Comparison of ENCODE assay signal across 9 cellular contexts in genomic region chr15:62545392-62546227, GRCh38.
DNase-seq lines count a peak whose midpoint lies in the region; ATAC-seq and TF ChIP-seq lines count a peak whose summit lies in the region.
"Had no signal": no experiment of that assay in that cellular context is flagged by ENCODE, and none has a peak within 500 bp of the region (broad histone marks: within the 10 kb centered on the region; RNA-seq: fewer than 3 reads in every experiment).

No MANE protein-coding gene starts in this region.

- H3K27ac Mint-ChIP-seq in GM23338 (no peak overlapping the region), MCF 10A (ENCODE audit: low read depth, unreplicated experiment) (peak overlapping the region; percentile 29)
- no peak overlapping the region for H3K27ac Mint-ChIP-seq in stimulated activated naive CD8-positive, alpha-beta T cell treated with anti-CD3 and anti-CD28 coated beads, Interleukin-15, amount 100 ng/mL, for 72 hours
- H3K27ac Mint-ChIP-seq: activated CD4-positive, alpha-beta T cell treated with anti-CD3 and anti-CD28 coated beads, Interleukin-2, amount 10 ng/mL, durations not matched to agents 7 days and 5 days had no signal

- H3K4me2 ChIP-seq in GM23338, result no peak overlapping the region

- POLR2A ChIA-PET in MCF 10A (lab: Yijun Ruan, JAX), result no interaction called here

- no peak for DNase-seq in GM23338 (ENCODE audit: low spot score)
- peak; percentile 17 for DNase-seq in MCF 10A (ENCODE audit: unreplicated experiment)
- DNase-seq in right cardiac atrium, result peak; percentile 41 to 77 (median 75)
- no peak for DNase-seq in NCI-H82 treated with DMSO at 0.1 percent for 48 hours (lab: John Stamatoyannopoulos, UW; ENCODE audit: unreplicated experiment)
- no peak for DNase-seq in stimulated activated naive CD8-positive, alpha-beta T cell treated with anti-CD3 and anti-CD28 coated beads, Interleukin-15, amount 100 ng/mL, for 72 hours
- DNase-seq in iPS-NIHi7 (ENCODE audit: extremely low spot score), result no peak
- DNase-seq: activated CD4-positive, alpha-beta T cell treated with anti-CD3 and anti-CD28 coated beads, Interleukin-2, amount 10 ng/mL, durations not matched to agents 7 days and 5 days had no signal

- H3K9me3 ChIP-seq in right cardiac atrium (ENCODE audit: control insufficient read depth, low read length) (no peaks in the 10 kb centered on the region), skeletal muscle tissue (ENCODE audit: control insufficient read depth in 3 of 3, low read length in 3 of 3) (no peaks in the 10 kb centered on the region)

- no peak overlapping the region for H2AFZ ChIP-seq in GM23338

- peak overlapping the region; percentile 50; the same call in 1 of the 2 replicates for H3K27ac ChIP-seq in GM23338 (ENCODE audit: low read depth)
- peak overlapping the region; percentile 62 for H3K27ac ChIP-seq in right cardiac atrium (ENCODE audit: low read length)
- H3K27ac ChIP-seq in skeletal muscle tissue (ENCODE audit: low read depth, low read length), result peak overlapping the region; percentile 67

- peaks cover 3% of the 10 kb centered on the region; the same call in 1 of the 2 replicates for H3K9me2 ChIP-seq in GM23338 (ENCODE audit: insufficient read depth)

- BruUV-seq in MCF 10A (replicated peaks; lab: Mats Ljungman, UMichigan), result no TSS peak

- TF ChIP-seq CTCF in GM23338 (conservative IDR thresholded peaks at IDR 0.05; ENCODE audit: low read depth in 2 of 2), result no peak
- TF ChIP-seq CTCF in MCF 10A (IDR thresholded peaks at IDR 0.05; ENCODE audit: unreplicated experiment), result no peak

- intact Hi-C loops in MCF 10A (cut with micrococcal nuclease), result loop anchor here (5.0 kb wide), 2 partner anchors 153 to 197 kb away; partner anchors contain the start of gene TLN2
- intact Hi-C loops in right cardiac atrium (cut with DNase I), result loop anchor here in 2 of 4 donors (10.0 kb wide), 2 partner anchors 81 to 151 kb away; partner anchors contain the start of gene TLN2 (in 1 of the 2)

- H3K4me3 ChIP-seq in GM23338, result no peak overlapping the region
- no peak overlapping the region for H3K4me3 ChIP-seq in right cardiac atrium (ENCODE audit: low read length)
- H3K4me3 ChIP-seq in skeletal muscle tissue (ENCODE audit: low read length in 3 of 3), result peak overlapping the region; percentile 56 to 58 (median 57)

- H3K79me2 ChIP-seq in GM23338 (replicated peaks; ENCODE audit: insufficient read depth), result no peaks in the 10 kb centered on the region

- no peak for ATAC-seq in GM23338
- peak; percentile 66 to 74 for ATAC-seq in right cardiac atrium
- no peak for ATAC-seq in stimulated activated naive CD8-positive, alpha-beta T cell treated with anti-CD3 and anti-CD28 coated beads, Interleukin-15, amount 100 ng/mL, for 72 hours
- ATAC-seq in HG03025 (IDR thresholded peaks at IDR 0.05; ENCODE audit: low FRiP score, unreplicated experiment), result no peak

- WGBS in right cardiac atrium, result 24% methylated on average over 4 of the region's 4 CpGs

- peak overlapping the region; percentile 28 to 66 (median 55) for H3K9ac ChIP-seq in skeletal muscle tissue (ENCODE audit: low read depth in 1 of 3, low read length in 3 of 3)

- peaks cover 10% of the 10 kb centered on the region; the same call in 2 of the 3 replicates for H3K4me1 Mint-ChIP-seq in GM23338
- H3K4me1 Mint-ChIP-seq in MCF 10A (ENCODE audit: insufficient read depth, unreplicated experiment), result peaks cover 13% of the 10 kb centered on the region
- peaks cover 8% of the 10 kb centered on the region for H3K4me1 Mint-ChIP-seq in stimulated activated naive CD8-positive, alpha-beta T cell treated with anti-CD3 and anti-CD28 coated beads, Interleukin-15, amount 100 ng/mL, for 72 hours

- H3K36me3 ChIP-seq in GM23338 (ENCODE audit: insufficient read depth), result no peaks in the 10 kb centered on the region
- H3K36me3 ChIP-seq in skeletal muscle tissue (ENCODE audit: control insufficient read depth in 3 of 3, insufficient read depth in 3 of 3, low read length in 3 of 3), result no peaks in the 10 kb centered on the region

- H3K9me3 Mint-ChIP-seq in GM23338 (no peaks in the 10 kb centered on the region), MCF 10A (ENCODE audit: unreplicated experiment) (peaks cover 7% of the 10 kb centered on the region)
- no peaks in the 10 kb centered on the region for H3K9me3 Mint-ChIP-seq in stimulated activated naive CD8-positive, alpha-beta T cell treated with anti-CD3 and anti-CD28 coated beads, Interleukin-15, amount 100 ng/mL, for 72 hours
- H3K9me3 Mint-ChIP-seq: activated CD4-positive, alpha-beta T cell treated with anti-CD3 and anti-CD28 coated beads, Interleukin-2, amount 10 ng/mL, durations not matched to agents 7 days and 5 days had no signal

- CTCF ChIA-PET in MCF 10A (lab: Yijun Ruan, JAX), result interaction anchor here (0.6 to 1.5 kb wide), 4 partner anchors 17 to 183 kb away, joined by 3 to 6 read pairs (median 4); no protein-coding TSS in a partner anchor

- no peaks in the 10 kb centered on the region for H3F3A ChIP-seq in GM23338 (replicated peaks; ENCODE audit: low read depth)

- H3K27me3 Mint-ChIP-seq in GM23338 (ENCODE audit: insufficient read depth, low read depth, poor library complexity) (peaks cover 2% of the 10 kb centered on the region), MCF 10A (ENCODE audit: insufficient read depth, unreplicated experiment) (no peaks in the 10 kb centered on the region)
- peaks cover 9% of the 10 kb centered on the region for H3K27me3 Mint-ChIP-seq in stimulated activated naive CD8-positive, alpha-beta T cell treated with anti-CD3 and anti-CD28 coated beads, Interleukin-15, amount 100 ng/mL, for 72 hours

- H3K4me1 ChIP-seq in GM23338 (ENCODE audit: insufficient read depth) (no peaks in the 10 kb centered on the region), right cardiac atrium (ENCODE audit: control insufficient read depth, insufficient read depth, low read length) (peaks cover 19% of the 10 kb centered on the region), skeletal muscle tissue (ENCODE audit: control insufficient read depth in 3 of 3, insufficient read depth in 3 of 3, low read length in 3 of 3) (peaks cover 29 to 50% (median 37%) of the 10 kb centered on the region in 3 donors)

- H3K27me3 ChIP-seq in GM23338 (ENCODE audit: insufficient read depth) (no peaks in the 10 kb centered on the region), right cardiac atrium (ENCODE audit: control insufficient read depth, insufficient read depth) (no peaks in the 10 kb centered on the region), skeletal muscle tissue (ENCODE audit: control insufficient read depth in 3 of 3, insufficient read depth in 3 of 3, low read length in 3 of 3) (no peaks in the 10 kb centered on the region)

- H3K36me3 Mint-ChIP-seq in GM23338 (ENCODE audit: low read depth), result no peaks in the 10 kb centered on the region
- no peaks in the 10 kb centered on the region for H3K36me3 Mint-ChIP-seq in MCF 10A (ENCODE audit: insufficient read depth, unreplicated experiment)

- H4K20me1 ChIP-seq in GM23338 (replicated peaks; ENCODE audit: insufficient read depth), result no peaks in the 10 kb centered on the region

- H3K4me3 Mint-ChIP-seq in GM23338 (no peak overlapping the region), MCF 10A (ENCODE audit: unreplicated experiment) (no peak overlapping the region)
- no peak overlapping the region for H3K4me3 Mint-ChIP-seq in stimulated activated naive CD8-positive, alpha-beta T cell treated with anti-CD3 and anti-CD28 coated beads, Interleukin-15, amount 100 ng/mL, for 72 hours
- H3K4me3 Mint-ChIP-seq: activated CD4-positive, alpha-beta T cell treated with anti-CD3 and anti-CD28 coated beads, Interleukin-2, amount 10 ng/mL, durations not matched to agents 7 days and 5 days had no signal

TF ChIP-seq in GM23338, 12 proteins besides CTCF, POLR2A, EP300 and RAD21 (continues in another document):
- TF ChIP-seq POLR2AphosphoS5 (IDR thresholded peaks at IDR 0.05; ENCODE audit: low read depth) (no peak), ZNF331 (CRISPR knock-in tag; IDR thresholded peaks at IDR 0.05; ENCODE audit: low read depth) (no peak), ETS1 (IDR thresholded peaks at IDR 0.05) (no peak), EZH2 (IDR thresholded peaks at IDR 0.05; ENCODE audit: low read depth, unreplicated experiment) (no peak), JUNB (IDR thresholded peaks at IDR 0.05; ENCODE audit: unreplicated experiment) (no peak), EZH2phosphoT487 (IDR thresholded peaks at IDR 0.05; ENCODE audit: unreplicated experiment) (no peak), ZNF114 (CRISPR knock-in tag; IDR thresholded peaks at IDR 0.05) (no peak)

Comparison
In these comparisons a context has a peak if more than half of its experiments do, and no peak if none do; other contexts are left out.
1. ATAC-seq: peak in right cardiac atrium (2 of 2); none in GM23338 (single experiment), stimulated activated naive CD8-positive, alpha-beta T cell treated with anti-CD3 and anti-CD28 coated beads, Interleukin-15, amount 100 ng/mL, for 72 hours (single experiment) and HG03025 (single experiment).
2. DNase-seq: peak in MCF 10A (single experiment) and right cardiac atrium (3 of 3); none in GM23338 (single experiment), NCI-H82 treated with DMSO at 0.1 percent for 48 hours (single experiment), stimulated activated naive CD8-positive, alpha-beta T cell treated with anti-CD3 and anti-CD28 coated beads, Interleukin-15, amount 100 ng/mL, for 72 hours (0 of 2) and iPS-NIHi7 (single experiment).
3. H3K4me3 ChIP-seq: peak in skeletal muscle tissue (3 of 3); none in GM23338 (single experiment) and right cardiac atrium (single experiment).
4. Peak in every context shown above with its lines, with median percentiles within 50 percentile points of each other: H3K27ac ChIP-seq.